15 cellular contexts compared by ENCODE assay signal in genomic region chr2:148936857-148937450, GRCh38.
A peak's percentile ranks its signal among the peaks of the same experiment; 100 is the strongest.
DNase-seq lines count a peak whose midpoint lies in the region; ATAC-seq and TF ChIP-seq lines count a peak whose summit lies in the region.
"Had no signal": no experiment of that assay in that cellular context is flagged by ENCODE, and none has a peak within 500 bp of the region (broad histone marks: within the 10 kb centered on the region; RNA-seq: fewer than 3 reads in every experiment).

No MANE protein-coding gene starts in this region.

- H3K27me3 ChIP-seq in BE2C, result no peaks in the 10 kb centered on the region
- H3K27me3 ChIP-seq in GM23338 (ENCODE audit: insufficient read depth), result no peaks in the 10 kb centered on the region
- H3K27me3 ChIP-seq in esophagus muscularis mucosa, result no peaks in the 10 kb centered on the region
- H3K27me3 ChIP-seq: tibial nerve had no signal

- intact Hi-C loops in OCI-LY7 (cut with micrococcal nuclease; ENCODE audit: unreplicated experiment) (no loop called here), esophagus muscularis mucosa (cut with DNase I) (no loop called here), head of caudate nucleus (cut with DNase I) (no loop called here)

- TF ChIP-seq POLR2A in esophagus muscularis mucosa (IDR thresholded peaks at IDR 0.05; ENCODE audit: low read depth), result no peak

- H3K9me3 ChIP-seq in BE2C, result no peaks in the 10 kb centered on the region
- H3K9me3 ChIP-seq in OCI-LY7 (ENCODE audit: low read length), result no peaks in the 10 kb centered on the region
- no peaks in the 10 kb centered on the region for H3K9me3 ChIP-seq in esophagus muscularis mucosa
- H3K9me3 ChIP-seq: HAP-1, tibial nerve had no signal

- CTCF ChIA-PET in OCI-LY7 (lab: Charles Lee; ENCODE audit: unreplicated experiment), result interaction anchor here (0.6 kb wide), 1 partner anchor 289 kb away, joined by 3 read pairs; no protein-coding TSS in a partner anchor
- CTCF ChIA-PET in activated CD4-positive, alpha-beta memory T cell treated with anti-CD3 and anti-CD28 coated beads, Interleukin-2, amount 10 ng/mL, durations not matched to agents 7 days and 5 days (lab: Charles Lee), result interaction anchor here (2.1 kb wide), 1 partner anchor 10 kb away, joined by 12 read pairs; no protein-coding TSS in a partner anchor

- no peaks in the 10 kb centered on the region; the same call in 1 of the 2 replicates for H4K20me1 ChIP-seq in GM23338 (replicated peaks; ENCODE audit: insufficient read depth)
- H4K20me1 ChIP-seq in OCI-LY7 (ENCODE audit: insufficient read depth, low read length), result no peaks in the 10 kb centered on the region

- peaks cover 7% of the 10 kb centered on the region; the same call in 1 of the 2 replicates for H3F3A ChIP-seq in GM23338 (replicated peaks; ENCODE audit: low read depth)

- H3K4me1 ChIP-seq in BE2C (no peaks in the 10 kb centered on the region), GM23338 (ENCODE audit: insufficient read depth) (peaks cover 5% of the 10 kb centered on the region; the same call in 1 of the 2 replicates), OCI-LY7 (ENCODE audit: insufficient read depth, low read length, poor library complexity, severe bottlenecking) (no peaks in the 10 kb centered on the region), esophagus muscularis mucosa (no peaks in the 10 kb centered on the region)

- H3K36me3 ChIP-seq in BE2C, result no peaks in the 10 kb centered on the region
- no peaks in the 10 kb centered on the region for H3K36me3 ChIP-seq in GM23338 (ENCODE audit: insufficient read depth)
- H3K36me3 ChIP-seq in OCI-LY7 (ENCODE audit: insufficient read depth, low read length), result peaks cover 19% of the 10 kb centered on the region; the same call in 1 of the 2 replicates
- H3K36me3 ChIP-seq in esophagus muscularis mucosa, result no peaks in the 10 kb centered on the region
- H3K36me3 ChIP-seq: tibial nerve had no signal

- BruUV-seq in OCI-LY7 (replicated peaks; lab: Mats Ljungman, UMichigan), result no TSS peak

- TF ChIP-seq CTCF in BE2C (IDR thresholded peaks at IDR 0.05; ENCODE audit: low read depth, low read length), result 0 out of 2 replicates have a peak, but pooled peaks have one; percentile 12
- TF ChIP-seq CTCF in GM23338 (conservative IDR thresholded peaks at IDR 0.05; ENCODE audit: low read depth in 2 of 2), result peak; percentile 20 to 26; a peak in 3 of 4 replicates
- peak; percentile 48; the same call in 1 of the 2 replicates for TF ChIP-seq CTCF in OCI-LY7 (conservative IDR thresholded peaks at IDR 0.05; ENCODE audit: low read length)
- no peak for TF ChIP-seq CTCF in esophagus muscularis mucosa (IDR thresholded peaks at IDR 0.05)

- ATAC-seq in GM23338, result peak; percentile 35; the same call in 2 of the 3 replicates
- ATAC-seq in GM21737 (IDR thresholded peaks at IDR 0.05; ENCODE audit: unreplicated experiment), result no peak
- ATAC-seq: activated naive CD4-positive, alpha-beta T cell treated with anti-CD3 and anti-CD28 coated beads, Interleukin-2, amount 50 U/mL, for 72 hours; left cardiac atrium had no signal

- POLR2A ChIA-PET in OCI-LY7 (lab: Charles Lee), result no interaction called here
- POLR2A ChIA-PET in activated CD4-positive, alpha-beta memory T cell treated with anti-CD3 and anti-CD28 coated beads, Interleukin-2, amount 10 ng/mL, durations not matched to agents 7 days and 5 days (lab: Charles Lee), result no interaction called here

- DNase-seq in BE2C (no peak), GM23338 (ENCODE audit: low spot score) (no peak), OCI-LY7 (ENCODE audit: low spot score) (no peak), esophagus muscularis mucosa (ENCODE audit: extremely low spot score) (peak; percentile 77), NCI-H1092 (lab: John Stamatoyannopoulos, UW) (no peak), head of caudate nucleus (no peak)
- DNase-seq in activated CD4-positive, alpha-beta memory T cell treated with anti-CD3 and anti-CD28 coated beads, Interleukin-2, amount 10 ng/mL, durations not matched to agents 7 days and 5 days, result no peak
- DNase-seq: activated CD4-positive, CD25-positive, alpha-beta regulatory T cell; left cardiac atrium; NCI-H2029 treated with DMSO at 0.1 percent for 48 hours; SW 1271 had no signal

- peaks cover 5% of the 10 kb centered on the region for H3K27me3 Mint-ChIP-seq in GM23338 (ENCODE audit: insufficient read depth, low read depth, poor library complexity)
- H3K27me3 Mint-ChIP-seq in activated CD4-positive, alpha-beta memory T cell treated with anti-CD3 and anti-CD28 coated beads, Interleukin-2, amount 10 ng/mL, durations not matched to agents 7 days and 5 days, result no peaks in the 10 kb centered on the region

- no peak overlapping the region for H3K4me3 Mint-ChIP-seq in GM23338
- H3K4me3 Mint-ChIP-seq in activated CD4-positive, alpha-beta memory T cell treated with anti-CD3 and anti-CD28 coated beads, Interleukin-2, amount 10 ng/mL, durations not matched to agents 7 days and 5 days, result no peak overlapping the region

- H3K27ac Mint-ChIP-seq in GM23338, result no peak overlapping the region
- no peak overlapping the region for H3K27ac Mint-ChIP-seq in activated CD4-positive, alpha-beta memory T cell treated with anti-CD3 and anti-CD28 coated beads, Interleukin-2, amount 10 ng/mL, durations not matched to agents 7 days and 5 days
- H3K27ac Mint-ChIP-seq: activated naive CD4-positive, alpha-beta T cell treated with anti-CD3 and anti-CD28 coated beads, Interleukin-2, amount 50 U/mL, for 72 hours had no signal

- H3K9me2 ChIP-seq in GM23338 (ENCODE audit: insufficient read depth) (no peaks in the 10 kb centered on the region), OCI-LY7 (ENCODE audit: insufficient read depth, low read length) (no peaks in the 10 kb centered on the region)

- 0 out of 3 replicates have a peak, but pooled peaks cover 2% of the 10 kb centered on the region for H3K4me1 Mint-ChIP-seq in GM23338
- H3K4me1 Mint-ChIP-seq in activated CD4-positive, alpha-beta memory T cell treated with anti-CD3 and anti-CD28 coated beads, Interleukin-2, amount 10 ng/mL, durations not matched to agents 7 days and 5 days, result no peaks in the 10 kb centered on the region

- H3K27ac ChIP-seq in GM23338 (ENCODE audit: low read depth), result no peak overlapping the region
- no peak overlapping the region for H3K27ac ChIP-seq in OCI-LY7 (ENCODE audit: low read depth, low read length, poor library complexity, severe bottlenecking)
- H3K27ac ChIP-seq in esophagus muscularis mucosa (replicated peaks in 1 of 4), result no peak overlapping the region
- H3K27ac ChIP-seq: tibial nerve had no signal

- no peaks in the 10 kb centered on the region for H3K9me3 Mint-ChIP-seq in GM23338
- no peaks in the 10 kb centered on the region for H3K9me3 Mint-ChIP-seq in activated CD4-positive, alpha-beta memory T cell treated with anti-CD3 and anti-CD28 coated beads, Interleukin-2, amount 10 ng/mL, durations not matched to agents 7 days and 5 days
- H3K9me3 Mint-ChIP-seq: activated naive CD4-positive, alpha-beta T cell treated with anti-CD3 and anti-CD28 coated beads, Interleukin-2, amount 50 U/mL, for 72 hours had no signal

- H3K36me3 Mint-ChIP-seq in GM23338 (ENCODE audit: low read depth), result no peaks in the 10 kb centered on the region
- no peaks in the 10 kb centered on the region for H3K36me3 Mint-ChIP-seq in activated CD4-positive, alpha-beta memory T cell treated with anti-CD3 and anti-CD28 coated beads, Interleukin-2, amount 10 ng/mL, durations not matched to agents 7 days and 5 days (ENCODE audit: low read depth)
- H3K36me3 Mint-ChIP-seq: activated naive CD4-positive, alpha-beta T cell treated with anti-CD3 and anti-CD28 coated beads, Interleukin-2, amount 50 U/mL, for 72 hours had no signal

- TF ChIP-seq EP300 in esophagus muscularis mucosa (IDR thresholded peaks at IDR 0.05), result no peak

- H3K79me2 ChIP-seq in GM23338 (replicated peaks; ENCODE audit: insufficient read depth) (no peaks in the 10 kb centered on the region), OCI-LY7 (ENCODE audit: insufficient read depth, low read depth, low read length) (no peaks in the 10 kb centered on the region)

- H3K4me3 ChIP-seq in BE2C (ENCODE audit: low read depth, low read length), result no peak overlapping the region
- H3K4me3 ChIP-seq in GM23338, result no peak overlapping the region
- H3K4me3 ChIP-seq in OCI-LY7 (ENCODE audit: low read depth, low read length, poor library complexity, severe bottlenecking), result no peak overlapping the region
- no peak overlapping the region for H3K4me3 ChIP-seq in esophagus muscularis mucosa
- H3K4me3 ChIP-seq: HAP-1, tibial nerve had no signal

- H3K4me2 ChIP-seq in GM23338 (no peak overlapping the region), OCI-LY7 (ENCODE audit: low read length) (no peak overlapping the region)

- 83% methylated on average over 8 of the region's 8 CpGs for WGBS in esophagus muscularis mucosa

- no peak overlapping the region for H2AFZ ChIP-seq in GM23338
- no peak overlapping the region for H2AFZ ChIP-seq in OCI-LY7 (ENCODE audit: low read length)

TF ChIP-seq in GM23338, 12 proteins besides CTCF, POLR2A, EP300 and RAD21 (continues in another document):
- TF ChIP-seq NANOG (IDR thresholded peaks at IDR 0.05; ENCODE audit: borderline replicate concordance) (no peak), ZNF114 (CRISPR knock-in tag; IDR thresholded peaks at IDR 0.05) (no peak), ETS1 (IDR thresholded peaks at IDR 0.05) (no peak), EZH2phosphoT487 (IDR thresholded peaks at IDR 0.05; ENCODE audit: unreplicated experiment) (no peak), STAT1 (IDR thresholded peaks at IDR 0.05; ENCODE audit: unreplicated experiment) (no peak), ZNF331 (CRISPR knock-in tag; IDR thresholded peaks at IDR 0.05; ENCODE audit: low read depth) (no peak), CREB1 (CRISPR knock-in tag; IDR thresholded peaks at IDR 0.05; ENCODE audit: low read depth) (no peak), EZH2 (IDR thresholded peaks at IDR 0.05; ENCODE audit: low read depth, unreplicated experiment) (no peak), POLR2AphosphoS5 (IDR thresholded peaks at IDR 0.05; ENCODE audit: low read depth) (no peak)

Comparison
In these comparisons a context has a peak if more than half of its experiments do, and no peak if none do; other contexts are left out.
1. CTCF ChIP-seq: peak in BE2C (single experiment), GM23338 (2 of 2) and OCI-LY7 (single experiment); none in esophagus muscularis mucosa (0 of 3).